23 cellular contexts compared by ENCODE assay signal in genomic region chr17:59131131-59131530, GRCh38.
"Had no signal": no experiment of that assay in that cellular context is flagged by ENCODE, and none has a peak within 500 bp of the region (broad histone marks: within the 10 kb centered on the region; RNA-seq: fewer than 3 reads in every experiment).

No MANE protein-coding gene starts in this region.

- H2AFZ ChIP-seq: PC-9 had no signal

- H3K4me3 ChIP-seq: ascending aorta, PC-9 had no signal

- H3K4me1 ChIP-seq: ascending aorta had no signal

- H3K27me3 ChIP-seq: ascending aorta had no signal

- ATAC-seq: activated CD8-positive, alpha-beta T cell treated with anti-CD3 and anti-CD28 coated beads for 36 hours; activated T-cell treated with anti-CD3 and anti-CD28 coated beads, Interleukin-2, amount 50 U/mL, for 72 hours; activated T-helper 17 cell treated with anti-CD3 and anti-CD28 coated beads, Interleukin-2, amount 50 U/mL, for 72 hours had no signal

- H3K4me2 ChIP-seq: PC-9 had no signal

- DNase-seq: activated CD4-positive, alpha-beta T cell treated with anti-CD3 and anti-CD28 coated beads, Interleukin-2, amount 10 ng/mL, durations not matched to agents 24 days and 14 days; activated CD4-positive, alpha-beta T cell treated with anti-CD3 and anti-CD28 coated beads, Interleukin-2, amount 50 U/mL, for 4 hours; activated CD8-positive, alpha-beta T cell treated with anti-CD3 and anti-CD28 coated beads for 36 hours; activated effector memory CD4-positive, alpha-beta T cell treated with anti-CD3 and anti-CD28 coated beads, Interleukin-2, amount 50 U/mL, for 16 hours; activated naive CD4-positive, alpha-beta T cell; activated naive CD4-positive, alpha-beta T cell treated with anti-CD3 and anti-CD28 coated beads, Interleukin-2, amount 50 U/mL, for 16 hours; activated naive CD8-positive, alpha-beta T cell treated with anti-CD3 and anti-CD28 coated beads for 36 hours; activated T-cell treated with anti-CD3 and anti-CD28 coated beads, Interleukin-2, amount 50 U/mL, for 1 hour; activated T-cell treated with anti-CD3 and anti-CD28 coated beads, Interleukin-2, amount 50 U/mL, for 72 hours; amygdala; Karpas-422; NCI-H1048; NCI-H1105 treated with DMSO at 0.1 percent for 48 hours; NCI-H1436 treated with DMSO at 0.1 percent for 48 hours; NCI-H1694 treated with DMSO at 0.1 percent for 48 hours; NCI-H2029; NCI-H510A; NCI-H526; NCI-H748 treated with DMSO at 0.1 percent for 48 hours; PC-9; Right ventricle myocardium superior had no signal

- H3K27ac ChIP-seq: ascending aorta, PC-9 had no signal

- H3K9me3 ChIP-seq: ascending aorta had no signal
